ENCODE assay signal across 8 cellular contexts in the genomic region with DNA sequence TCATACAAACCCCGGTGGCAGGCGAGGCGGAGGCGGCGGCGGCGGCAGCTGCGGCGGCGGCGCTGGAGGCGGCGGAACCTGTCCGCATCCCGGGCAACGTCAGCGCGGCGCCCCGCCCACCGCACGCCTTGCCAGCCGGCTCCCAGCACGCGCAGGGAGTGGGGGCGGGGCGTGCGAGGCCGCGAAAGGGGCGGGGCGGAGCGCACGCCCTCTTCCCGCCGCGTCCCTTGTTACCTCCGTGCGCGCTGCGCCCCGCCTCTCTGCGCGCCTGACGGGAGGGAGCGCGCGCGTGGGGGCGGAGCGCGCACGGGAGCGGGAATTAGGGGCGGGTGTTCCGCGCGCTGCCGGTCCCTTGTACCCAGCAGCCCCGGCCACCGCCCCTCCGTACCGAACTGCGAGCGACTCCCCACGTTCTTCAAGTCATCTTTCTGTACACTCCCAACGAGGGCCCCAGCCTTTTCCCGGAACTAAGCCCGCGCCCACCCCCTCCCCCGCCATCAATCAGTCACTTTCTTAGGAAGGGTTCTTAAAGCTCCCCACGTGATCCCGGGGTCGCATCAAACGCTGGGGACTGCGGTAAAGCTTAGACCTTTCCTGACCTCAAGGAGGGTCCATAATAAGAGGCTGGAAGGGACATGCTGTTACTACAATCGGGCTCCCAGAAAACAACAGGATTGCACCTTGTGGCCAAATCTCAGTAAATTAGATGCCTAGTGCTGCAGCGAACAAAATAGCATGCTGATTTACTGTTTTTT. TPM values are rescaled to one million over a fixed set of nuclear protein-coding genes. Genes with fewer than 3 reads are reported as not detected.
A peak's percentile ranks its signal among the peaks of the same experiment; 100 is the strongest.
DNase-seq lines count a peak whose midpoint lies in the region; ATAC-seq, FAIRE-seq and TF ChIP-seq lines count a peak whose summit lies in the region.

A gene with protein sequence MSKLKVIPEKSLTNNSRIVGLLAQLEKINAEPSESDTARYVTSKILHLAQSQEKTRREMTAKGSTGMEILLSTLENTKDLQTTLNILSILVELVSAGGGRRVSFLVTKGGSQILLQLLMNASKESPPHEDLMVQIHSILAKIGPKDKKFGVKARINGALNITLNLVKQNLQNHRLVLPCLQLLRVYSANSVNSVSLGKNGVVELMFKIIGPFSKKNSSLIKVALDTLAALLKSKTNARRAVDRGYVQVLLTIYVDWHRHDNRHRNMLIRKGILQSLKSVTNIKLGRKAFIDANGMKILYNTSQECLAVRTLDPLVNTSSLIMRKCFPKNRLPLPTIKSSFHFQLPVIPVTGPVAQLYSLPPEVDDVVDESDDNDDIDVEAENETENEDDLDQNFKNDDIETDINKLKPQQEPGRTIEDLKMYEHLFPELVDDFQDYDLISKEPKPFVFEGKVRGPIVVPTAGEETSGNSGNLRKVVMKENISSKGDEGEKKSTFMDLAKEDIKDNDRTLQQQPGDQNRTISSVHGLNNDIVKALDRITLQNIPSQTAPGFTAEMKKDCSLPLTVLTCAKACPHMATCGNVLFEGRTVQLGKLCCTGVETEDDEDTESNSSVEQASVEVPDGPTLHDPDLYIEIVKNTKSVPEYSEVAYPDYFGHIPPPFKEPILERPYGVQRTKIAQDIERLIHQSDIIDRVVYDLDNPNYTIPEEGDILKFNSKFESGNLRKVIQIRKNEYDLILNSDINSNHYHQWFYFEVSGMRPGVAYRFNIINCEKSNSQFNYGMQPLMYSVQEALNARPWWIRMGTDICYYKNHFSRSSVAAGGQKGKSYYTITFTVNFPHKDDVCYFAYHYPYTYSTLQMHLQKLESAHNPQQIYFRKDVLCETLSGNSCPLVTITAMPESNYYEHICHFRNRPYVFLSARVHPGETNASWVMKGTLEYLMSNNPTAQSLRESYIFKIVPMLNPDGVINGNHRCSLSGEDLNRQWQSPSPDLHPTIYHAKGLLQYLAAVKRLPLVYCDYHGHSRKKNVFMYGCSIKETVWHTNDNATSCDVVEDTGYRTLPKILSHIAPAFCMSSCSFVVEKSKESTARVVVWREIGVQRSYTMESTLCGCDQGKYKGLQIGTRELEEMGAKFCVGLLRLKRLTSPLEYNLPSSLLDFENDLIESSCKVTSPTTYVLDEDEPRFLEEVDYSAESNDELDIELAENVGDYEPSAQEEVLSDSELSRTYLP (minus strand): TSS at position 80 of the 755 bp plus-strand sequence. CDS start 29,421 bp downstream, outside the sequence.

- H3K27me3 ChIP-seq in adrenal gland = no peaks in the 10 kb centered on the region
- H3K27me3 ChIP-seq in heart right ventricle = no peaks in the 10 kb centered on the region
- no peaks in the 10 kb centered on the region for H3K27me3 ChIP-seq in upper lobe of right lung

- intact Hi-C loops in adrenal gland (cut with DNase I) (no loop called here), heart right ventricle (cut with DNase I) (loop anchor here in 4 of 10 donors (5.0 to 10.0 kb wide), 3 partner anchors 40 to 47 kb away; no protein-coding TSS in a partner anchor), upper lobe of right lung (cut with DNase I) (no loop called here)

- FAIRE-seq in GM12892 (lab: Jason Lieb, UNC) = peak; percentile 100

- H3K36me3 Mint-ChIP-seq in progenitor cell of endocrine pancreas (ENCODE audit: insufficient read depth) = no peaks in the 10 kb centered on the region

- TF ChIP-seq CTCF in adrenal gland (IDR thresholded peaks at IDR 0.05) (peak in 3 of 6 experiments; percentile 19 to 38 (median 28)), heart right ventricle (IDR thresholded peaks at IDR 0.05) (peak in 2 of 9 donors; percentile 3 to 8), progenitor cell of endocrine pancreas (IDR thresholded peaks at IDR 0.05; ENCODE audit: unreplicated experiment) (no peak), upper lobe of right lung (IDR thresholded peaks at IDR 0.05) (no peak)

- H3K9me3 Mint-ChIP-seq in progenitor cell of endocrine pancreas (ENCODE audit: low read depth) = no peaks in the 10 kb centered on the region

- peaks cover 0 to 15% of the 10 kb centered on the region in 2 donors for H3K4me1 ChIP-seq in adrenal gland (replicated peaks in 1 of 2)
- H3K4me1 ChIP-seq in heart right ventricle = peaks cover 0 to 60% (median 24%) of the 10 kb centered on the region in 9 donors
- peaks cover 17% of the 10 kb centered on the region for H3K4me1 ChIP-seq in upper lobe of right lung

- H3K27ac ChIP-seq in adrenal gland = peak within 1 kb of the TSS; percentile 60 to 90 (median 70)
- H3K27ac ChIP-seq in heart right ventricle = peak within 1 kb of the TSS; percentile 57 to 97 (median 90)
- H3K27ac ChIP-seq in upper lobe of right lung = peak within 1 kb of the TSS; percentile 93

- H3K4me1 Mint-ChIP-seq in progenitor cell of endocrine pancreas (ENCODE audit: low read depth) = peaks cover 23% of the 10 kb centered on the region

- H3K4me3 ChIP-seq in adrenal gland (peak within 1 kb of the TSS; percentile 67 to 98 (median 84)), heart right ventricle (peak within 1 kb of the TSS; percentile 89 to 98 (median 97)), upper lobe of right lung (peak within 1 kb of the TSS; percentile 94)

- no peaks in the 10 kb centered on the region for H3K36me3 ChIP-seq in adrenal gland (replicated peaks in 1 of 2)
- no peaks in the 10 kb centered on the region for H3K36me3 ChIP-seq in heart right ventricle
- H3K36me3 ChIP-seq in upper lobe of right lung = no peaks in the 10 kb centered on the region

- peaks cover 16% of the 10 kb centered on the region for H3K27me3 Mint-ChIP-seq in progenitor cell of endocrine pancreas

- H3K9me3 ChIP-seq in adrenal gland (replicated peaks in 1 of 3) (no peaks in the 10 kb centered on the region), heart right ventricle (no peaks in the 10 kb centered on the region), upper lobe of right lung (no peaks in the 10 kb centered on the region)

- peak within 1 kb of the TSS; percentile 95 for H3K27ac Mint-ChIP-seq in progenitor cell of endocrine pancreas

- peak; percentile 74 for DNase-seq in GM12892 (ENCODE audit: insufficient read length)
- DNase-seq in NCI-H1436 treated with DMSO at 0.1 percent for 48 hours (lab: John Stamatoyannopoulos, UW) = peak; percentile 55
- DNase-seq in T-helper 1 cell = peak; percentile 94 to 99 (median 96)
- peak; percentile 92 to 98 (median 96) for DNase-seq in adrenal gland
- DNase-seq in heart right ventricle = peak; percentile 95 to 98
- peak; percentile 96 for DNase-seq in progenitor cell of endocrine pancreas (ENCODE audit: low spot score, unreplicated experiment)
- DNase-seq in upper lobe of right lung = peak; percentile 99

- peak; percentile 76 for ATAC-seq in HG02840 (IDR thresholded peaks at IDR 0.05; ENCODE audit: low FRiP score, unreplicated experiment)
- peak; percentile 97 to 99 (median 99) for ATAC-seq in heart right ventricle
- ATAC-seq in upper lobe of right lung = peak; percentile 98

- WGBS in adrenal gland, 4 donors = 0 to 2% (median 1%) methylated on average over 17 to 78 of the region's 78 CpGs
- WGBS in heart right ventricle, 2 donors = 0 to 1% methylated on average over 48 to 78 of the region's 78 CpGs

- TF ChIP-seq POLR2A in GM12892 (IDR thresholded peaks at IDR 0.05; ENCODE audit: low read depth, low read length) = peak; percentile 57; the same call in 1 of the 2 replicates
- peak in 1 of 2 donors; percentile 70 for TF ChIP-seq POLR2A in adrenal gland (IDR thresholded peaks at IDR 0.05)

- peak within 1 kb of the TSS; percentile 91 for H3K4me3 Mint-ChIP-seq in progenitor cell of endocrine pancreas (ENCODE audit: low read depth)

RNA-seq across cellular contexts. Expression of the gene that starts here (rescaled TPM):
- 18.6 TPM for polyA plus RNA-seq in GM12892 (2012; ENCODE audit: missing spikeins)
- 10 to 100 TPM in 7 of 8 donors, 1 to 10 TPM in 1; 9.1 to 20.5 (median 11.7) TPM for total RNA-seq in adrenal gland
- polyA plus RNA-seq in adrenal gland = 10 to 100 TPM in 1 of 3 donors, 1 to 10 TPM in 2; 4.2 to 12.0 (median 5.1) TPM
- total RNA-seq in heart right ventricle = 10 to 100 TPM; 43.6 to 87.1 (median 56.4) TPM
- 10 to 100 TPM in 1 of 2 donors, 1 to 10 TPM in 1; 9.7 to 11.6 TPM for polyA plus RNA-seq in heart right ventricle
- total RNA-seq in progenitor cell of endocrine pancreas = 44.3 and 47.5 TPM in 2 replicates
- total RNA-seq in upper lobe of right lung = 51.7 TPM

Comparison
In these comparisons a context has a peak if more than half of its experiments do, and no peak if none do; other contexts are left out.
1. Peak in every context shown above with its lines: DNase-seq, ATAC-seq, H3K4me3 ChIP-seq and H3K27ac ChIP-seq.